ENCODE assay signal across 1 cellular context in genomic region chr1:155073377-155074272, GRCh38.
TF ChIP-seq lines count a peak whose summit lies in the region.

No MANE protein-coding gene starts in this region.

TF ChIP-seq in SK-N-SH, 30 proteins besides CTCF, POLR2A, EP300 and RAD21:
- TF ChIP-seq, protein P1, sequence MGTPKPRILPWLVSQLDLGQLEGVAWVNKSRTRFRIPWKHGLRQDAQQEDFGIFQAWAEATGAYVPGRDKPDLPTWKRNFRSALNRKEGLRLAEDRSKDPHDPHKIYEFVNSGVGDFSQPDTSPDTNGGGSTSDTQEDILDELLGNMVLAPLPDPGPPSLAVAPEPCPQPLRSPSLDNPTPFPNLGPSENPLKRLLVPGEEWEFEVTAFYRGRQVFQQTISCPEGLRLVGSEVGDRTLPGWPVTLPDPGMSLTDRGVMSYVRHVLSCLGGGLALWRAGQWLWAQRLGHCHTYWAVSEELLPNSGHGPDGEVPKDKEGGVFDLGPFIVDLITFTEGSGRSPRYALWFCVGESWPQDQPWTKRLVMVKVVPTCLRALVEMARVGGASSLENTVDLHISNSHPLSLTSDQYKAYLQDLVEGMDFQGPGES (IDR thresholded peaks at IDR 0.05; ENCODE audit: low read depth, low read length): no peak
- TF ChIP-seq TCF12 (IDR thresholded peaks at IDR 0.05) (no peak), EZH2phosphoT487 (IDR thresholded peaks at IDR 0.05; ENCODE audit: borderline replicate concordance, low read depth) (no peak), RXRA (IDR thresholded peaks at IDR 0.05; ENCODE audit: borderline replicate concordance, low read depth) (no peak), FOXM1 (IDR thresholded peaks at IDR 0.05; ENCODE audit: low read depth) (no peak), SMC3 (IDR thresholded peaks at IDR 0.05; ENCODE audit: low read depth, low read length) (no peak), YY1 (IDR thresholded peaks at IDR 0.05; ENCODE audit: low read depth) (no peak), USF2 (IDR thresholded peaks at IDR 0.05; ENCODE audit: borderline replicate concordance, low read depth, low read length) (no peak), USF1 (IDR thresholded peaks at IDR 0.05; ENCODE audit: borderline replicate concordance, low read depth) (no peak), JUND (IDR thresholded peaks at IDR 0.05) (no peak)
- TF ChIP-seq, protein P2, sequence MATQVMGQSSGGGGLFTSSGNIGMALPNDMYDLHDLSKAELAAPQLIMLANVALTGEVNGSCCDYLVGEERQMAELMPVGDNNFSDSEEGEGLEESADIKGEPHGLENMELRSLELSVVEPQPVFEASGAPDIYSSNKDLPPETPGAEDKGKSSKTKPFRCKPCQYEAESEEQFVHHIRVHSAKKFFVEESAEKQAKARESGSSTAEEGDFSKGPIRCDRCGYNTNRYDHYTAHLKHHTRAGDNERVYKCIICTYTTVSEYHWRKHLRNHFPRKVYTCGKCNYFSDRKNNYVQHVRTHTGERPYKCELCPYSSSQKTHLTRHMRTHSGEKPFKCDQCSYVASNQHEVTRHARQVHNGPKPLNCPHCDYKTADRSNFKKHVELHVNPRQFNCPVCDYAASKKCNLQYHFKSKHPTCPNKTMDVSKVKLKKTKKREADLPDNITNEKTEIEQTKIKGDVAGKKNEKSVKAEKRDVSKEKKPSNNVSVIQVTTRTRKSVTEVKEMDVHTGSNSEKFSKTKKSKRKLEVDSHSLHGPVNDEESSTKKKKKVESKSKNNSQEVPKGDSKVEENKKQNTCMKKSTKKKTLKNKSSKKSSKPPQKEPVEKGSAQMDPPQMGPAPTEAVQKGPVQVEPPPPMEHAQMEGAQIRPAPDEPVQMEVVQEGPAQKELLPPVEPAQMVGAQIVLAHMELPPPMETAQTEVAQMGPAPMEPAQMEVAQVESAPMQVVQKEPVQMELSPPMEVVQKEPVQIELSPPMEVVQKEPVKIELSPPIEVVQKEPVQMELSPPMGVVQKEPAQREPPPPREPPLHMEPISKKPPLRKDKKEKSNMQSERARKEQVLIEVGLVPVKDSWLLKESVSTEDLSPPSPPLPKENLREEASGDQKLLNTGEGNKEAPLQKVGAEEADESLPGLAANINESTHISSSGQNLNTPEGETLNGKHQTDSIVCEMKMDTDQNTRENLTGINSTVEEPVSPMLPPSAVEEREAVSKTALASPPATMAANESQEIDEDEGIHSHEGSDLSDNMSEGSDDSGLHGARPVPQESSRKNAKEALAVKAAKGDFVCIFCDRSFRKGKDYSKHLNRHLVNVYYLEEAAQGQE (IDR thresholded peaks at IDR 0.05; ENCODE audit: low read depth, low read length): no peak
- TF ChIP-seq, protein P3, sequence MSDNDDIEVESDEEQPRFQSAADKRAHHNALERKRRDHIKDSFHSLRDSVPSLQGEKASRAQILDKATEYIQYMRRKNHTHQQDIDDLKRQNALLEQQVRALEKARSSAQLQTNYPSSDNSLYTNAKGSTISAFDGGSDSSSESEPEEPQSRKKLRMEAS (IDR thresholded peaks at IDR 0.05; ENCODE audit: low read depth): no peak
